13 cellular contexts compared by ENCODE assay signal in genomic region chr1:165910764-165911421, GRCh38.
DNase-seq lines count a peak whose midpoint lies in the region; ATAC-seq, FAIRE-seq and TF ChIP-seq lines count a peak whose summit lies in the region.
"Had no signal": no experiment of that assay in that cellular context is flagged by ENCODE, and none has a peak within 500 bp of the region (broad histone marks: within the 10 kb centered on the region; RNA-seq: fewer than 3 reads in every experiment).

No MANE protein-coding gene starts in this region.

- H3K4me3 Mint-ChIP-seq in astrocyte (ENCODE audit: unreplicated experiment) = no peak overlapping the region
- no peak overlapping the region for H3K4me3 Mint-ChIP-seq in nephron progenitor cell
- H3K4me3 Mint-ChIP-seq in activated naive CD4-positive, alpha-beta T cell treated with anti-CD3 and anti-CD28 coated beads for 36 hours = no peak overlapping the region
- H3K4me3 Mint-ChIP-seq: activated CD8-positive, alpha-beta T cell treated with anti-CD3 and anti-CD28 coated beads, Interleukin-2, amount 10 ng/mL, durations not matched to agents 7 days and 5 days had no signal

- no peaks in the 10 kb centered on the region for H4K20me1 ChIP-seq in astrocyte (ENCODE audit: insufficient read depth, low read length)

- H3K36me3 ChIP-seq in astrocyte (ENCODE audit: insufficient read depth, low read length) (peaks cover 26% of the 10 kb centered on the region), heart right ventricle (peaks cover 0 to 40% (median 4%) of the 10 kb centered on the region in 9 donors), uterus (no peaks in the 10 kb centered on the region)

- H3K9me3 Mint-ChIP-seq in astrocyte (ENCODE audit: unreplicated experiment) = no peaks in the 10 kb centered on the region
- H3K9me3 Mint-ChIP-seq in nephron progenitor cell = no peaks in the 10 kb centered on the region
- no peaks in the 10 kb centered on the region for H3K9me3 Mint-ChIP-seq in activated naive CD4-positive, alpha-beta T cell treated with anti-CD3 and anti-CD28 coated beads for 36 hours
- H3K9me3 Mint-ChIP-seq: naive B cell had no signal

- CTCF ChIA-PET in activated naive CD4-positive, alpha-beta T cell treated with anti-CD3 and anti-CD28 coated beads for 36 hours (lab: Charles Lee) = interaction anchor here (0.7 to 6.2 kb wide), 4 partner anchors 9 to 311 kb away, joined by 3 to 58 read pairs (median 4); no protein-coding TSS in a partner anchor

- H2AFZ ChIP-seq in astrocyte (ENCODE audit: low read depth, low read length) = no peak overlapping the region

- H3K27ac ChIP-seq in astrocyte (ENCODE audit: low read depth, low read length) (no peak overlapping the region), heart right ventricle (peak overlapping the region in 6 of 10 donors; percentile 7 to 60 (median 30)), uterus (peak overlapping the region; percentile 20 to 23)
- H3K27ac ChIP-seq: coronary artery had no signal

- H3K4me1 ChIP-seq in astrocyte (ENCODE audit: insufficient read depth, low read length) (peaks cover 4% of the 10 kb centered on the region), heart right ventricle (peaks cover 0 to 26% (median 16%) of the 10 kb centered on the region in 9 donors), uterus (no peaks in the 10 kb centered on the region)

- ATAC-seq in heart right ventricle = peak in 7 of 8 donors; percentile 52 to 73 (median 66)
- ATAC-seq: activated CD8-positive, alpha-beta T cell treated with anti-CD3 and anti-CD28 coated beads, Interleukin-2, amount 10 ng/mL, durations not matched to agents 7 days and 5 days had no signal

- H3K4me3 ChIP-seq in astrocyte (ENCODE audit: insufficient read depth, low read depth, low read length) (no peak overlapping the region), heart right ventricle (no peak overlapping the region), uterus (no peak overlapping the region)
- H3K4me3 ChIP-seq: coronary artery had no signal

- H3K9me3 ChIP-seq in astrocyte (ENCODE audit: insufficient read depth, low read depth, low read length) = no peaks in the 10 kb centered on the region
- H3K9me3 ChIP-seq in heart right ventricle = no peaks in the 10 kb centered on the region
- no peaks in the 10 kb centered on the region for H3K9me3 ChIP-seq in uterus

- H3K36me3 Mint-ChIP-seq in astrocyte (ENCODE audit: low read depth, unreplicated experiment) (peaks cover 30% of the 10 kb centered on the region), nephron progenitor cell (ENCODE audit: low read depth) (peaks cover 25% of the 10 kb centered on the region)
- H3K36me3 Mint-ChIP-seq in activated naive CD4-positive, alpha-beta T cell treated with anti-CD3 and anti-CD28 coated beads for 36 hours (ENCODE audit: low read depth) = peaks cover 28% of the 10 kb centered on the region

- no peak for FAIRE-seq in astrocyte (lab: Jason Lieb, UNC)

- 52 to 72% methylated on average over 14 of the region's 14 CpGs for WGBS in heart right ventricle, 2 donors

- H3K27me3 ChIP-seq in astrocyte (ENCODE audit: insufficient read depth, low read length) (no peaks in the 10 kb centered on the region), heart right ventricle (no peaks in the 10 kb centered on the region), uterus (no peaks in the 10 kb centered on the region)

- intact Hi-C loops in heart right ventricle (cut with DNase I) (loop anchor here (5.0 to 10.0 kb wide), 11 partner anchors 84 to 519 kb away; partner anchors contain the start of genes TMCO1 (in 3 of the 10), UCK2 (in 2 of the 10) and ALDH9A1 (in 1 of the 10)), uterus (cut with DNase I; ENCODE audit: low total_unique reads) (loop anchor here (10.0 kb wide), 1 partner anchor 516 kb away; no protein-coding TSS in a partner anchor)
- intact Hi-C loops in activated naive CD4-positive, alpha-beta T cell treated with anti-CD3 and anti-CD28 coated beads for 36 hours (cut with micrococcal nuclease) = loop anchor here (5.0 to 10.0 kb wide), 2 partner anchors 34 to 86 kb away; partner anchors contain the start of gene UCK2

- H3K79me2 ChIP-seq in astrocyte (ENCODE audit: insufficient read depth, low read length) = no peaks in the 10 kb centered on the region

- TF ChIP-seq CTCF in astrocyte (IDR thresholded peaks at IDR 0.05; ENCODE audit: insufficient read depth, low read depth, low read length) = no peak
- no peak for TF ChIP-seq CTCF in heart right ventricle (IDR thresholded peaks at IDR 0.05)
- no peak for TF ChIP-seq CTCF in nephron progenitor cell (IDR thresholded peaks at IDR 0.05)
- no peak for TF ChIP-seq CTCF in uterus (IDR thresholded peaks at IDR 0.05)

- no peak for DNase-seq in astrocyte (ENCODE audit: low read depth)
- peak; percentile 27 to 29 for DNase-seq in heart right ventricle
- no peak for DNase-seq in nephron progenitor cell
- DNase-seq in uterus = peak; percentile 29 to 65
- no peak for DNase-seq in activated naive CD4-positive, alpha-beta T cell treated with anti-CD3 and anti-CD28 coated beads for 36 hours
- no peak for DNase-seq in cortex of kidney (lab: John Stamatoyannopoulos, UW)
- no peak for DNase-seq in kidney tubule cell (ENCODE audit: low spot score)
- DNase-seq: activated CD8-positive, alpha-beta T cell treated with anti-CD3 and anti-CD28 coated beads, Interleukin-2, amount 10 ng/mL, durations not matched to agents 7 days and 5 days; activated naive CD4-positive, alpha-beta T cell treated with anti-CD3 and anti-CD28 coated beads, Interleukin-2, amount 50 U/mL, for 16 hours; head of caudate nucleus; naive B cell; NCI-H1930 had no signal

- H3K27me3 Mint-ChIP-seq in astrocyte (ENCODE audit: low read depth, unreplicated experiment) (no peaks in the 10 kb centered on the region), nephron progenitor cell (ENCODE audit: low read depth, poor library complexity) (peaks cover 4% of the 10 kb centered on the region)
- no peaks in the 10 kb centered on the region for H3K27me3 Mint-ChIP-seq in activated naive CD4-positive, alpha-beta T cell treated with anti-CD3 and anti-CD28 coated beads for 36 hours (ENCODE audit: low read depth)

- no peak overlapping the region for H3K9ac ChIP-seq in astrocyte (ENCODE audit: low read length)

- peaks cover 38% of the 10 kb centered on the region for H3K4me1 Mint-ChIP-seq in astrocyte (ENCODE audit: low read depth, unreplicated experiment)
- no peaks in the 10 kb centered on the region for H3K4me1 Mint-ChIP-seq in nephron progenitor cell
- H3K4me1 Mint-ChIP-seq in activated naive CD4-positive, alpha-beta T cell treated with anti-CD3 and anti-CD28 coated beads for 36 hours (ENCODE audit: low read depth) = no peaks in the 10 kb centered on the region

- H3K27ac Mint-ChIP-seq in astrocyte (ENCODE audit: unreplicated experiment) = peak overlapping the region; percentile 27
- H3K27ac Mint-ChIP-seq in nephron progenitor cell = peak overlapping the region; percentile 37
- H3K27ac Mint-ChIP-seq in activated naive CD4-positive, alpha-beta T cell treated with anti-CD3 and anti-CD28 coated beads for 36 hours = no peak overlapping the region
- H3K27ac Mint-ChIP-seq: activated CD8-positive, alpha-beta T cell treated with anti-CD3 and anti-CD28 coated beads, Interleukin-2, amount 10 ng/mL, durations not matched to agents 7 days and 5 days; naive B cell had no signal

- TF ChIP-seq POLR2A in uterus (IDR thresholded peaks at IDR 0.05) = no peak

- H3K4me2 ChIP-seq in astrocyte (ENCODE audit: low read length) = no peak overlapping the region

Comparison
In these comparisons a context has a peak if more than half of its experiments do, and no peak if none do; other contexts are left out.
1. DNase-seq: peak in heart right ventricle (2 of 2) and uterus (2 of 2); none in astrocyte (single experiment), nephron progenitor cell (single experiment), activated naive CD4-positive, alpha-beta T cell treated with anti-CD3 and anti-CD28 coated beads for 36 hours (single experiment), cortex of kidney (single experiment) and kidney tubule cell (single experiment).